ENCODE assay signal across 35 cellular contexts in the genomic region with DNA sequence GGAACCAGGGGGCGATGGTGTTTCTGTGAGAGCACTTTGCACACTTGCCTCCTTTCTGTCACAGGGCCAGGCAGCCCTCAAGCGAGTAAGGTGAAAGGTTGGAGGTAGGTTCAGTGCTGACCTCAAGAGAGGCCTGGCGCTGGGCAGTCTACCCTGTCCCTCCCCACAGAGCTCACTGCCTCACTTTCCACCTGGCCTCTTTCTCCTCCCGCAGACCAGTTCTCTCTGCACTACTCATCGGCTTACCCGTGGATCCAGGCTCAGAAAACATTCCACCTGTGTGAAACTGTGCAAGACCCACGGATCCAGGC. TPM values are rescaled to one million over a fixed set of nuclear protein-coding genes. Genes with fewer than 3 reads are reported as not detected.
"Had no signal": no experiment of that assay in that cellular context is flagged by ENCODE, and none has a peak within 500 bp of the region (broad histone marks: within the 10 kb centered on the region; RNA-seq: fewer than 3 reads in every experiment).

No MANE protein-coding gene starts in this region.

- H3K36me3 ChIP-seq: breast epithelium had no signal

- H3K27me3 Mint-ChIP-seq: activated naive CD8-positive, alpha-beta T cell treated with anti-CD3 and anti-CD28 coated beads for 36 hours had no signal

- H3K4me3 ChIP-seq: ascending aorta, breast epithelium, MG63, PC-9 had no signal

- H3K9me3 ChIP-seq: ascending aorta, breast epithelium, MG63 had no signal

- H3K9me3 Mint-ChIP-seq: activated B cell treated with CpG ODN at 0.5 μM for 24 hours; activated CD4-positive, alpha-beta memory T cell treated with anti-CD3 and anti-CD28 coated beads, Interleukin-2, amount 10 ng/mL, durations not matched to agents 7 days and 5 days; activated naive CD8-positive, alpha-beta T cell treated with anti-CD3 and anti-CD28 coated beads for 36 hours; activated T-helper 17 cell treated with anti-CD3 and anti-CD28 coated beads, Interleukin-2, amount 50 U/mL, for 72 hours; T-cell had no signal

- H3K4me2 ChIP-seq: PC-9 had no signal

- H3K4me1 ChIP-seq: ascending aorta, breast epithelium had no signal

- H3K4me3 Mint-ChIP-seq: activated B cell treated with CpG ODN at 0.5 μM for 24 hours; activated CD4-positive, alpha-beta memory T cell treated with anti-CD3 and anti-CD28 coated beads, Interleukin-2, amount 10 ng/mL, durations not matched to agents 7 days and 5 days; activated naive CD8-positive, alpha-beta T cell treated with anti-CD3 and anti-CD28 coated beads for 36 hours; activated T-helper 17 cell treated with anti-CD3 and anti-CD28 coated beads, Interleukin-2, amount 50 U/mL, for 72 hours; T-cell had no signal

- H3K4me1 Mint-ChIP-seq: activated B cell treated with CpG ODN at 0.5 μM for 24 hours; activated CD4-positive, alpha-beta memory T cell treated with anti-CD3 and anti-CD28 coated beads, Interleukin-2, amount 10 ng/mL, durations not matched to agents 7 days and 5 days; activated naive CD8-positive, alpha-beta T cell treated with anti-CD3 and anti-CD28 coated beads for 36 hours; T-cell had no signal

- H3K36me3 Mint-ChIP-seq: activated naive CD8-positive, alpha-beta T cell treated with anti-CD3 and anti-CD28 coated beads for 36 hours; T-cell had no signal

- ATAC-seq: activated T-helper 17 cell treated with anti-CD3 and anti-CD28 coated beads, Interleukin-2, amount 50 U/mL, for 72 hours; SK-N-SH treated with all-trans-retinoic acid at 6 μM for 48 hours; T-cell had no signal

- H3K27ac ChIP-seq: ascending aorta, breast epithelium, PC-9, RWPE1, VCaP had no signal

- H3K27ac Mint-ChIP-seq: activated B cell treated with CpG ODN at 0.5 μM for 24 hours; activated CD4-positive, alpha-beta memory T cell treated with anti-CD3 and anti-CD28 coated beads, Interleukin-2, amount 10 ng/mL, durations not matched to agents 7 days and 5 days; activated naive CD8-positive, alpha-beta T cell treated with anti-CD3 and anti-CD28 coated beads for 36 hours; activated T-helper 17 cell treated with anti-CD3 and anti-CD28 coated beads, Interleukin-2, amount 50 U/mL, for 72 hours; T-cell had no signal

- DNase-seq: activated B cell treated with CpG ODN at 0.5 μM for 24 hours; activated CD4-positive, alpha-beta memory T cell treated with anti-CD3 and anti-CD28 coated beads, Interleukin-2, amount 10 ng/mL, durations not matched to agents 7 days and 5 days; activated CD4-positive, alpha-beta T cell treated with anti-CD3 and anti-CD28 coated beads for 1 hour; activated CD4-positive, alpha-beta T cell treated with anti-CD3 and anti-CD28 coated beads for 48 hours; activated effector memory CD4-positive, alpha-beta T cell treated with anti-CD3 and anti-CD28 coated beads, Interleukin-2, amount 50 U/mL, for 16 hours; activated naive CD4-positive, alpha-beta T cell; activated naive CD4-positive, alpha-beta T cell treated with anti-CD3 and anti-CD28 coated beads, Interleukin-2, amount 50 U/mL, for 16 hours; activated naive CD8-positive, alpha-beta T cell treated with anti-CD3 and anti-CD28 coated beads for 36 hours; activated T-cell treated with anti-CD3 and anti-CD28 coated beads, Interleukin-2, amount 50 U/mL, for 48 hours; amygdala; Kasumi-1; KG1; MG63; NCI-H1092; NCI-H1436 treated with DMSO at 0.1 percent for 48 hours; NCI-H1694 treated with DMSO at 0.1 percent for 48 hours; NCI-H2029; NCI-H345; NCI-H524 treated with DMSO at 0.1 percent for 48 hours; PC-9; SIG-M5; T-cell; T-helper 2 cell; T-helper 9 cell had no signal

- H3K27me3 ChIP-seq: ascending aorta, breast epithelium, MG63 had no signal

RNA-seq across cellular contexts. Expression of a gene that starts 16.8 kb away (rescaled TPM):
- total RNA-seq: activated B cell treated with CpG ODN at 0.5 μM for 24 hours; activated CD4-positive, alpha-beta memory T cell treated with anti-CD3 and anti-CD28 coated beads, Interleukin-2, amount 10 ng/mL, durations not matched to agents 7 days and 5 days; activated CD8-positive, alpha-beta memory T cell treated with anti-CD3 and anti-CD28 coated beads for 36 hours; activated naive CD8-positive, alpha-beta T cell treated with anti-CD3 and anti-CD28 coated beads for 36 hours; activated T-helper 17 cell treated with anti-CD3 and anti-CD28 coated beads, Interleukin-2, amount 50 U/mL, for 72 hours; ascending aorta; breast epithelium; cardiac septum; NCI-H460; PC-9; Right ventricle myocardium inferior; SK-MEL-5; T-cell had no signal
